ENCODE assay signal across 33 cellular contexts in the genomic region with DNA sequence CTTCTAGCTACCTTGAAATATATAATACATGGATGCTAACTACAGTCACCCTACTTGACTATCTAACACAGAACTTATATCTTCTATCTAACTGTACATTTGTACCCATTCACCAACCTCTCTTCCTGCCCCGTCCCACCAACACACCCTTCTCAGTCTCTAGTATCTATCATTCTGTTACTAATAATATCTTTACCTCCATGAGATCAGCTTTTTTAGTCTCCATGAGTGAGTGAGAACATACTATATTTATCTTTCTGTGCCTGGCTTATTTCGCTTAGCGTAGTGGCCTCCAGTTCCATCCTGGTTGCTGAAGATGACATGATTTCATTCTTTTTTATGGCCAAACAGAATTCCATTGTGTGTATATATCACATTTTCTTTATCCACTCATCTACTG.
"Had no signal": no experiment of that assay in that cellular context is flagged by ENCODE, and none has a peak within 500 bp of the region (broad histone marks: within the 10 kb centered on the region; RNA-seq: fewer than 3 reads in every experiment).

No MANE protein-coding gene starts in this region.

- DNase-seq: Karpas-422, Kasumi-1, MG63, MM.1S, MV-4-11, NCI-H1048, NCI-H1092, NCI-H1092 treated with DMSO at 0.1 percent for 48 hours, NCI-H1105, NCI-H1105 treated with DMSO at 0.1 percent for 48 hours, NCI-H1417, NCI-H1417 treated with DMSO at 0.1 percent for 48 hours, NCI-H1436, NCI-H1436 treated with DMSO at 0.1 percent for 48 hours, NCI-H146, NCI-H1694, NCI-H1694 treated with DMSO at 0.1 percent for 48 hours, NCI-H187, NCI-H187 treated with DMSO at 0.1 percent for 48 hours, NCI-H1930, NCI-H2029, NCI-H2029 treated with DMSO at 0.1 percent for 48 hours, NCI-H2081, NCI-H2081 treated with DMSO at 0.1 percent for 48 hours, NCI-H2107, NCI-H2171, NCI-H2171 treated with DMSO at 0.1 percent for 48 hours, NCI-H2227 treated with DMSO at 0.1 percent for 48 hours, NCI-H226, NCI-H345, NCI-H446, NCI-H446 treated with DMSO at 0.1 percent for 48 hours, NCI-H510A had no signal
